ENCODE assay signal across 1 cellular context in genomic region chr10:97404044-97404443, GRCh38.
A peak's percentile ranks its signal among the peaks of the same experiment; 100 is the strongest.
TF ChIP-seq lines count a peak whose summit lies in the region.

No MANE protein-coding gene starts in this region.

TF ChIP-seq in HEK293, 187 proteins besides CTCF, POLR2A, EP300 and RAD21:
- TF ChIP-seq ZBTB6 (tag by site-specific recombination; IDR thresholded peaks at IDR 0.05) (no peak), ZNF184 (tag by site-specific recombination; IDR thresholded peaks at IDR 0.05) (peak; percentile 94), ZNF157 (tag by site-specific recombination; IDR thresholded peaks at IDR 0.05) (no peak), ZNF785 (tag by site-specific recombination; IDR thresholded peaks at IDR 0.05) (no peak), ZNF571 (tag by site-specific recombination; IDR thresholded peaks at IDR 0.05) (no peak)
